In the genomic region with DNA sequence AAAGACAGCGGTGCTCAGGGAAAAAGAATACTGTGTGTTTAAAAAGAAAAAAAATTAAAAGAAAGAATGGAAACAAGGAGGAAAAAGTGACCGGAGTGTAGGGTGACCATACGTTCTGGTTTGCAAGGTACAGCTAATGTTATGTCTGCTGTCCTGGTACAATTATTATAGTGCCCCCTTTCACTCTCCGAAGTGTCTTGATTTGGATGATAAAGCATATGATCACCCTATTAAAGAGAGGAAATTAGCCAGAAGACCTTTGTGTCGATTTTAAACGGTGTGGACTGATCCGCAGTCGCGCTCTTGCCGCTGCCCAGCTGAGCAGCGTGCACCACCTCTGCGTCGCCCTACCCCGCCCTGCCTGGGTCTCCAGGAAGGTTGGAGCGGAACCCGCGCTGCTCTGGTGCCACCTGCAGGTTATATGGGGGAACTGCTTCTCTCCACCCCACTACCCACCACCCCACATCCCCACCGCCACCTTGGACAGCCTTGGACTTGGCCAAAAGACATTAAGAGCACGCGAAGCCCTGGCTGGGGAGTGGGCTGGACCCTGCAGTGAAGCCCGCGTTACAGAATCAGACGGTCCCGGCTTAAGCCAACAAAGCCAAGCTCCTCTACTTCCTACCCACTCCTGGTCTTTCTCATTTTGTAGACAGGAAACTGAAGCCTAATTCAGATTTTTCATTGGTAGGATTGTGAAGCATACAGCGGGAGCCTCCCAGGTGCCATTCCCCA, we compare ENCODE assay signal across 8 cellular contexts. TPM values are rescaled to one million over a fixed set of nuclear protein-coding genes. Genes with fewer than 3 reads are reported as not detected.
DNase-seq lines count a peak whose midpoint lies in the region; ATAC-seq and TF ChIP-seq lines count a peak whose summit lies in the region.

No MANE protein-coding gene starts in this region.

- H3K27me3 ChIP-seq in foreskin keratinocyte (peaks cover 10% of the 10 kb centered on the region), neutrophil (peaks cover 66% of the 10 kb centered on the region), stomach (peaks cover 0 to 56% (median 3%) of the 10 kb centered on the region in 3 donors)

- no peak for TF ChIP-seq POLR2A in stomach (IDR thresholded peaks at IDR 0.05)

- no peaks in the 10 kb centered on the region for H3K9me3 Mint-ChIP-seq in activated T-helper 2 cell treated with anti-CD3 and anti-CD28 coated beads, Interferon-gamma antibody, Interleukin-2, Interleukin-4, amounts not matched to agents 10 μg/mL and 5 μg/mL and 100 μg/mL, durations not matched to agents 14 hours and 24 hours and 36 hours

- H3K4me3 ChIP-seq in neutrophil (ENCODE audit: low read depth in 1 of 2, low read length in 1 of 2) (no peak overlapping the region), stomach (peak overlapping the region; percentile 17 to 23 (median 20))

- H3K36me3 Mint-ChIP-seq in activated T-helper 2 cell treated with anti-CD3 and anti-CD28 coated beads, Interferon-gamma antibody, Interleukin-2, Interleukin-4, amounts not matched to agents 10 μg/mL and 5 μg/mL and 100 μg/mL, durations not matched to agents 14 hours and 24 hours and 36 hours (ENCODE audit: low read depth) = no peaks in the 10 kb centered on the region

- no peak for TF ChIP-seq EP300 in stomach (IDR thresholded peaks at IDR 0.05)

- TF ChIP-seq CTCF in RWPE1 (conservative IDR thresholded peaks at IDR 0.05; ENCODE audit: low read depth) (peak; percentile 98), foreskin keratinocyte (conservative IDR thresholded peaks at IDR 0.05) (peak; percentile 89), neutrophil (IDR thresholded peaks at IDR 0.05) (peak; percentile 87), stomach (IDR thresholded peaks at IDR 0.05) (peak in 5 of 7 experiments; percentile 38 to 98 (median 93))

- peak overlapping the region; percentile 52 for H3K4me3 Mint-ChIP-seq in activated T-helper 2 cell treated with anti-CD3 and anti-CD28 coated beads, Interferon-gamma antibody, Interleukin-2, Interleukin-4, amounts not matched to agents 10 μg/mL and 5 μg/mL and 100 μg/mL, durations not matched to agents 14 hours and 24 hours and 36 hours (ENCODE audit: low read depth)

- H3K4me1 ChIP-seq in foreskin keratinocyte (no peaks in the 10 kb centered on the region), neutrophil (ENCODE audit: control insufficient read depth in 1 of 2, insufficient read depth in 1 of 2, low read depth in 1 of 2, low read length in 1 of 2) (peaks cover 0 to 5% of the 10 kb centered on the region in 2 experiments), stomach (peaks cover 0 to 9% (median 8%) of the 10 kb centered on the region in 4 donors)

- ATAC-seq in GM21360 (IDR thresholded peaks at IDR 0.05; ENCODE audit: unreplicated experiment) = peak; percentile 80
- peak; percentile 93 for ATAC-seq in foreskin keratinocyte

- no peak overlapping the region for H3K27ac ChIP-seq in RWPE1
- no peak overlapping the region for H3K27ac ChIP-seq in foreskin keratinocyte
- no peak overlapping the region for H3K27ac ChIP-seq in neutrophil
- no peak overlapping the region for H3K27ac ChIP-seq in stomach

- H3K27ac Mint-ChIP-seq in activated T-helper 2 cell treated with anti-CD3 and anti-CD28 coated beads, Interferon-gamma antibody, Interleukin-2, Interleukin-4, amounts not matched to agents 10 μg/mL and 5 μg/mL and 100 μg/mL, durations not matched to agents 14 hours and 24 hours and 36 hours = no peak overlapping the region

- peaks cover 8% of the 10 kb centered on the region for H3K4me1 Mint-ChIP-seq in activated T-helper 2 cell treated with anti-CD3 and anti-CD28 coated beads, Interferon-gamma antibody, Interleukin-2, Interleukin-4, amounts not matched to agents 10 μg/mL and 5 μg/mL and 100 μg/mL, durations not matched to agents 14 hours and 24 hours and 36 hours (ENCODE audit: low read depth)

- POLR2A ChIA-PET in RWPE1 (lab: Yijun Ruan, JAX; ENCODE audit: low non-redundant PET) = no interaction called here

- DNase-seq in C1 segment of cervical spinal cord (lab: John Stamatoyannopoulos, UW) (peak in 13 of 14 donors; percentile 5 to 63 (median 23)), LHCN-M2 (ENCODE audit: low read depth) (peak; percentile 49), RWPE1 (ENCODE audit: low spot score) (peak; percentile 95), foreskin keratinocyte (peak in 1 of 2 donors; percentile 30), stomach (peak; percentile 84)
- DNase-seq in activated T-helper 2 cell treated with anti-CD3 and anti-CD28 coated beads, Interferon-gamma antibody, Interleukin-2, Interleukin-4, amounts not matched to agents 10 μg/mL and 5 μg/mL and 100 μg/mL, durations not matched to agents 14 hours and 24 hours and 36 hours (ENCODE audit: low spot score) = peak; percentile 71

- intact Hi-C loops in activated T-helper 2 cell treated with anti-CD3 and anti-CD28 coated beads, Interferon-gamma antibody, Interleukin-2, Interleukin-4, amounts not matched to agents 10 μg/mL and 5 μg/mL and 100 μg/mL, durations not matched to agents 14 hours and 24 hours and 36 hours (cut with micrococcal nuclease) = loop anchor here (1.0 kb wide), 2 partner anchors 74 to 116 kb away; no protein-coding TSS in a partner anchor
- intact Hi-C loops in stomach (cut with DNase I; ENCODE audit: low total_unique reads) = loop anchor here (10.0 kb wide), 2 partner anchors 67 to 117 kb away; no protein-coding TSS in a partner anchor

- H3K9me3 ChIP-seq in neutrophil = no peaks in the 10 kb centered on the region
- H3K9me3 ChIP-seq in stomach = no peaks in the 10 kb centered on the region

- 4 to 5% (median 5%) methylated on average over 25 of the region's 25 CpGs for WGBS in stomach, 5 donors

- CTCF ChIA-PET in RWPE1 (lab: Yijun Ruan, JAX) = interaction anchor here (0.5 to 1.5 kb wide), 17 partner anchors 14 to 468 kb away, joined by 3 to 13 read pairs (median 3); partner anchors contain the start of gene SNX33

- H3K36me3 ChIP-seq in neutrophil (no peaks in the 10 kb centered on the region), stomach (no peaks in the 10 kb centered on the region)

- peaks cover 64% of the 10 kb centered on the region for H3K27me3 Mint-ChIP-seq in activated T-helper 2 cell treated with anti-CD3 and anti-CD28 coated beads, Interferon-gamma antibody, Interleukin-2, Interleukin-4, amounts not matched to agents 10 μg/mL and 5 μg/mL and 100 μg/mL, durations not matched to agents 14 hours and 24 hours and 36 hours (ENCODE audit: low read depth)

RNA-seq across cellular contexts. Expression of gene UBE2Q2, which starts 41.2 kb away (rescaled TPM):
- 59.4 and 60.6 TPM in 2 replicates for total RNA-seq in LHCN-M2 (2014; rRNA removed)
- polyA plus RNA-seq in LHCN-M2 (2012) = 22.3 TPM
- 18.9 and 21.1 TPM in 2 replicates for total RNA-seq in activated T-helper 2 cell treated with anti-CD3 and anti-CD28 coated beads, Interferon-gamma antibody, Interleukin-2, Interleukin-4, amounts not matched to agents 10 μg/mL and 5 μg/mL and 100 μg/mL, durations not matched to agents 14 hours and 24 hours and 36 hours
- total RNA-seq in foreskin keratinocyte = 32.1 and 34.5 TPM in 2 replicates
- 17.4 and 18.9 TPM in 2 replicates for polyA plus RNA-seq in foreskin keratinocyte
- total RNA-seq in stomach = 10 to 100 TPM in 4 of 5 donors, 1 to 10 TPM in 1; 9.0 to 52.0 (median 29.2) TPM
- polyA plus RNA-seq in stomach = 10 to 100 TPM; 18.0 to 39.0 (median 38.3) TPM

Comparison
In these comparisons a context has a peak if more than half of its experiments do, and no peak if none do; other contexts are left out.
1. H3K4me3 ChIP-seq: peak in stomach (4 of 4); none in neutrophil (0 of 2).
2. Peak in every context shown above with its lines, with median percentiles within 50 percentile points of each other: CTCF ChIP-seq.